ENCODE assay signal across 10 cellular contexts in the genomic region with DNA sequence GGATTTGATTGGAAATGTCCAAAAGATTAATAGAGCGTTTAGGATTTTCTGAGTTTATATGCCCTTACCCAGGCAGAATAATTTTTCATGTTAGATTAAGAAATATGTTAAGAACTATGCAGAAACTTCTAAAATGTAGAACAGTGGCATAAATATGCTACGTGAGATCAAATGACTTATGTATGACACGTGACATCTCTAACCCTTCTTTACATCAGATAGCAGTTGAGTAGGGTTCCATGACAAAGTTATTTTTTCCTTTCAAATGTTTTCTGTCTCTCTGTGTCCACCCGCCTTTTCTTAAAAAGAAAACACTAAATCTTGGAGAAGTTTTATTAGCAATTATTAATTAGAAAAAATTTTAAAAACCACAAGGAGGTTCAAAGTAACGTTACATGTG.
"Had no signal": no experiment of that assay in that cellular context is flagged by ENCODE, and none has a peak within 500 bp of the region (broad histone marks: within the 10 kb centered on the region; RNA-seq: fewer than 3 reads in every experiment).

No MANE protein-coding gene starts in this region.

- FAIRE-seq: H1 had no signal

- H3K27ac ChIP-seq: GM23248 had no signal

- H3K9me3 ChIP-seq: HAP-1 had no signal

- H3K4me3 ChIP-seq: GM23248, GM23338, HAP-1 had no signal

- H3K36me3 ChIP-seq: HAP-1 had no signal

- H3K4me2 ChIP-seq: GM23338 had no signal

- H3K9ac ChIP-seq: GM23248 had no signal

- DNase-seq: GM23248, GOT3, H7, H9, HCEC 1CT, HFFc6 had no signal

- H2AFZ ChIP-seq: GM23248, GM23338 had no signal

- ATAC-seq: GM23338, HCT116 had no signal
